20 cellular contexts compared by ENCODE assay signal in the genomic region with DNA sequence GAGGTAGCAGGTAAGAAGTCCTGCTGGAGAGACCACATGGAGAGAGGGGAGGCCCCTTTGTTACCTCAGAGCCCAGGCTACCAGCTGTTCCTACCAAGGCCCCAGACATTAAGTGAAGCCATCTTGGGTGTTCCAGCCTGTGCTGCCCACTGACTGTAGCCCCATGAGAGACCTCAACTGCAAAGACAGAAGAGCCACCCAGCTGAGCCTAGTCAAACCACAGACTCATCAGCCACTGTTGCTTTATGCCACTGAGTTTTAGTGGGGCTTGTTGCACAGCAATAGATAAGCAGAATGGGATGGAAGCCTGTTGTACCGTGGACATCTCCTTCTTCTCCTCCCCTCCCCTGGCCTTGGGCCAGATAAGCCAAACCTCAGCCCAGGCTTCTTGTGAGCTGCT.
A peak's percentile ranks its signal among the peaks of the same experiment; 100 is the strongest.
DNase-seq lines count a peak whose midpoint lies in the region; ATAC-seq, FAIRE-seq and TF ChIP-seq lines count a peak whose summit lies in the region.
"Had no signal": no experiment of that assay in that cellular context is flagged by ENCODE, and none has a peak within 500 bp of the region (broad histone marks: within the 10 kb centered on the region; RNA-seq: fewer than 3 reads in every experiment).

No MANE protein-coding gene starts in this region.

- H3K79me2 ChIP-seq in HepG2 (ENCODE audit: insufficient read depth, low read length) (no peaks in the 10 kb centered on the region), H1 (ENCODE audit: control insufficient read depth in 1 of 2, insufficient read depth in 2 of 2, low read length in 2 of 2) (no peaks in the 10 kb centered on the region)

- no peak for TF ChIP-seq EP300 in HepG2 (IDR thresholded peaks at IDR 0.05; ENCODE audit: low read depth in 2 of 2, low read length in 2 of 2)
- TF ChIP-seq EP300 in HepG2 (CRISPR knock-in tag; IDR thresholded peaks at IDR 0.05; ENCODE audit: borderline replicate concordance): no peak
- TF ChIP-seq EP300 in H1 (IDR thresholded peaks at IDR 0.05; ENCODE audit: borderline replicate concordance in 1 of 2, low read depth in 2 of 2, low read length in 2 of 2): no peak

- no peak overlapping the region for H4K8ac ChIP-seq in H1 (ENCODE audit: extremely low read depth, insufficient read depth, low read length)

- H4K5ac ChIP-seq in H1 (ENCODE audit: insufficient read length, low read depth, low read length): no peak overlapping the region

- H2BK20ac ChIP-seq in H1 (ENCODE audit: low read length): no peak overlapping the region

- TF ChIP-seq RAD21 in HepG2 (CRISPR knock-in tag; IDR thresholded peaks at IDR 0.05) (no peak), H1 (IDR thresholded peaks at IDR 0.05 in 1 of 2, conservative IDR thresholded peaks at IDR 0.05 in 1 of 2; ENCODE audit: low read depth in 2 of 2, low read length in 2 of 2) (no peak)

- H3K4me2 ChIP-seq in HepG2 (ENCODE audit: low read depth, low read length): no peak overlapping the region
- no peak overlapping the region for H3K4me2 ChIP-seq in H1 (ENCODE audit: insufficient read depth in 1 of 2, low read depth in 2 of 2, low read length in 2 of 2)

- H3K23ac ChIP-seq in H1 (ENCODE audit: insufficient read length): no peak overlapping the region

- no peak overlapping the region for H2AK5ac ChIP-seq in H1 (ENCODE audit: low read depth, low read length)

- H3K4me3 ChIP-seq in HepG2 (replicated peaks in 1 of 3; ENCODE audit: insufficient read depth in 1 of 3, low read depth in 2 of 3, low read length in 3 of 3) (no peak overlapping the region), right lobe of liver (no peak overlapping the region), H1 (ENCODE audit: extremely low read depth in 1 of 4, insufficient read depth in 2 of 4, low read depth in 3 of 4, low read length in 4 of 4) (no peak overlapping the region)
- H3K4me3 ChIP-seq in effector memory CD4-positive, alpha-beta T cell (ENCODE audit: insufficient read depth, low read depth, low read length, poor library complexity, severe bottlenecking): no peak overlapping the region

- no TSS peak for BruUV-seq in HepG2 (replicated peaks; lab: Mats Ljungman, UMichigan)

- H2BK15ac ChIP-seq in H1 (ENCODE audit: low read length): no peak overlapping the region

- H3K9ac ChIP-seq in HepG2 (ENCODE audit: insufficient read depth, low read depth, low read length): no peak overlapping the region
- H3K9ac ChIP-seq in H1 (replicated peaks in 1 of 4; ENCODE audit: extremely low read depth in 1 of 4, low read depth in 3 of 4, low read length in 3 of 4): no peak overlapping the region

- H2BK120ac ChIP-seq in H1 (replicated peaks; ENCODE audit: low read depth, low read length): no peak overlapping the region

- no peak overlapping the region for H3K4ac ChIP-seq in H1 (replicated peaks; ENCODE audit: insufficient read length, low read depth, low read length)

- CTCF ChIA-PET in HepG2 (lab: Yijun Ruan, JAX; ENCODE audit: low intra/inter-chr PET ratio, low total read pairs) (no interaction called here), H1 (lab: Charles Lee; ENCODE audit: partially characterized antibody) (interaction anchor here (1.1 to 2.7 kb wide), 6 partner anchors 16 to 118 kb away, joined by 3 to 8 read pairs (median 5); no protein-coding TSS in a partner anchor)

- intact Hi-C loops in HepG2 (cut with micrococcal nuclease; ENCODE audit: unreplicated experiment) (no loop called here), right lobe of liver (cut with DNase I) (no loop called here)

- FAIRE-seq in HepG2 (lab: Jason Lieb, UNC) (no peak), H1 (lab: Jason Lieb, UNC) (no peak)
- FAIRE-seq: A204.1, GM12891, GM18507 had no signal

- H3K36me3 ChIP-seq in HepG2 (replicated peaks in 1 of 2; ENCODE audit: control insufficient read depth in 1 of 2, insufficient read depth in 2 of 2, low read length in 2 of 2) (no peaks in the 10 kb centered on the region), right lobe of liver (no peaks in the 10 kb centered on the region), H1 (ENCODE audit: control insufficient read depth in 2 of 4, insufficient read depth in 4 of 4, low read length in 3 of 4) (no peaks in the 10 kb centered on the region)
- H3K36me3 ChIP-seq in effector memory CD4-positive, alpha-beta T cell (ENCODE audit: control insufficient read depth, insufficient read depth, low read length): no peaks in the 10 kb centered on the region

- peaks cover 2 to 56% of the 10 kb centered on the region in 2 experiments; a peak in 4 of 5 replicates for H3K27me3 ChIP-seq in HepG2 (ENCODE audit: control insufficient read depth in 1 of 2, insufficient read depth in 2 of 2, low read length in 2 of 2)
- no peaks in the 10 kb centered on the region for H3K27me3 ChIP-seq in right lobe of liver
- H3K27me3 ChIP-seq in H1 (replicated peaks in 1 of 4; ENCODE audit: control insufficient read depth in 3 of 4, extremely low read depth in 1 of 4, insufficient read depth in 3 of 4, low read length in 3 of 4): no peaks in the 10 kb centered on the region; a peak in 1 of 7 replicates
- no peaks in the 10 kb centered on the region for H3K27me3 ChIP-seq in effector memory CD4-positive, alpha-beta T cell (replicated peaks; ENCODE audit: control insufficient read depth, insufficient read depth, low read length, poor library complexity, severe bottlenecking)

- 0 out of 2 replicates have a peak overlapping the region, but pooled peaks have one; percentile 6 for H2BK5ac ChIP-seq in H1 (ENCODE audit: low read depth, low read length)

- POLR2A ChIA-PET in HepG2 (lab: Yijun Ruan, JAX) (interaction anchor here (1.4 kb wide), 1 partner anchor 13 kb away, joined by 4 read pairs; no protein-coding TSS in a partner anchor), H1 (lab: Charles Lee; ENCODE audit: partially characterized antibody) (interaction anchor here (1.6 to 1.7 kb wide), 2 partner anchors 12 to 16 kb away, joined by 3 to 7 read pairs; no protein-coding TSS in a partner anchor)

- no peak overlapping the region for H2AFZ ChIP-seq in HepG2 (ENCODE audit: low read length)
- H2AFZ ChIP-seq in H1 (ENCODE audit: low read length): no peak overlapping the region

- H2BK12ac ChIP-seq in H1 (ENCODE audit: low read depth, low read length): no peak overlapping the region

- H3K23me2 ChIP-seq in H1 (ENCODE audit: low read depth, low read length): no peaks in the 10 kb centered on the region

- no peak overlapping the region for H3K18ac ChIP-seq in H1 (ENCODE audit: extremely low read depth, low read length)

- no peaks in the 10 kb centered on the region for H4K20me1 ChIP-seq in HepG2 (ENCODE audit: insufficient read depth, low read length)
- no peaks in the 10 kb centered on the region for H4K20me1 ChIP-seq in H1 (replicated peaks in 1 of 2; ENCODE audit: control insufficient read depth in 1 of 2, insufficient read depth in 2 of 2, low read length in 2 of 2)

- no peak overlapping the region for H3K14ac ChIP-seq in H1 (ENCODE audit: insufficient read length)

- H3K4me1 ChIP-seq in HepG2 (ENCODE audit: insufficient read depth, low read length) (peaks cover 3% of the 10 kb centered on the region; the same call in 1 of the 2 replicates), right lobe of liver (no peaks in the 10 kb centered on the region), H1 (replicated peaks in 1 of 4; ENCODE audit: control insufficient read depth in 3 of 4, insufficient read depth in 4 of 4, low read length in 3 of 4) (peaks cover 0 to 12% (median 5%) of the 10 kb centered on the region in 4 experiments; a peak in 6 of 7 replicates)
- no peaks in the 10 kb centered on the region for H3K4me1 ChIP-seq in effector memory CD4-positive, alpha-beta T cell (ENCODE audit: control insufficient read depth, insufficient read depth, low read length, poor library complexity, severe bottlenecking)

- no peak for TF ChIP-seq CTCF in HepG2 (CRISPR knock-in tag; IDR thresholded peaks at IDR 0.05)
- no peak for TF ChIP-seq CTCF in right lobe of liver (IDR thresholded peaks at IDR 0.05)
- TF ChIP-seq CTCF in H1 (IDR thresholded peaks at IDR 0.05; ENCODE audit: control extremely low read depth in 1 of 3, insufficient read depth in 1 of 3, low read depth in 1 of 3, low read length in 3 of 3): no peak

- WGBS in HepG2 (ENCODE audit: low lambda C conversion rate): no CpG with 5 or more reads among the region's 1 CpG
- no CpG with 5 or more reads among the region's 1 CpG for WGBS in right lobe of liver (ENCODE audit: insufficient coverage, low coverage, low lambda C conversion rate, missing lambda C conversion rate)
- 92% methylated on average over 1 of the region's 1 CpG; no CpG with 5 or more reads in 1 of the 2 experiments for WGBS in H1 (ENCODE audit: extremely low coverage in 1 of 2, insufficient coverage in 1 of 2, insufficient read length in 1 of 2, insufficient replicate concordance in 2 of 2, low coverage in 1 of 2, low lambda C conversion rate in 2 of 2, missing lambda C conversion rate in 1 of 2), 2 experiments

- ATAC-seq in HepG2: no peak
- no peak for ATAC-seq in right lobe of liver

- in situ Hi-C loops in HepG2 (cut with HindIII; ENCODE audit: extremely low pct_ligation_motif_present, low pct_unique_long_range_greater_than_20kb): no loop called here

- peaks cover 9% of the 10 kb centered on the region for H3K9me3 ChIP-seq in HepG2 (ENCODE audit: low read length)
- H3K9me3 ChIP-seq in right lobe of liver: no peaks in the 10 kb centered on the region
- H3K9me3 ChIP-seq in H1 (ENCODE audit: insufficient read depth in 2 of 2, low read depth in 1 of 2, low read length in 1 of 2): peaks cover 3 to 8% of the 10 kb centered on the region in 2 experiments; a peak in 3 of 4 replicates
- H3K9me3 ChIP-seq in effector memory CD4-positive, alpha-beta T cell (ENCODE audit: control insufficient read depth, low read length): no peaks in the 10 kb centered on the region

- no peak overlapping the region for H3K56ac ChIP-seq in H1 (replicated peaks; ENCODE audit: insufficient read length, low read depth, low read length)

- H3K27ac ChIP-seq in HepG2 (ENCODE audit: extremely low read length, insufficient read depth, low read length): no peak overlapping the region
- no peak overlapping the region for H3K27ac ChIP-seq in right lobe of liver
- H3K27ac ChIP-seq in H1 (ENCODE audit: low read depth, low read length): no peak overlapping the region
- H3K27ac ChIP-seq in temporal lobe (ENCODE audit: low read depth, low read length): peak overlapping the region; percentile 31
- H3K27ac ChIP-seq in effector memory CD4-positive, alpha-beta T cell (ENCODE audit: insufficient read depth, low read length, poor library complexity, severe bottlenecking): no peak overlapping the region
- H3K27ac ChIP-seq: 22Rv1 had no signal

- no peak overlapping the region for H4K91ac ChIP-seq in H1 (replicated peaks; ENCODE audit: insufficient read length, low read length)

- TF ChIP-seq POLR2A in HepG2 (IDR thresholded peaks at IDR 0.05; ENCODE audit: insufficient read depth in 1 of 2, low read depth in 2 of 2, low read length in 2 of 2) (no peak), right lobe of liver (IDR thresholded peaks at IDR 0.05) (no peak), H1 (IDR thresholded peaks at IDR 0.05; ENCODE audit: control extremely low read depth in 1 of 2, low read depth in 2 of 2, low read length in 2 of 2) (no peak)

- DNase-seq in HepG2 (ENCODE audit: low spot score) (no peak), right lobe of liver (no peak), H1 (ENCODE audit: low read depth in 1 of 2, low spot score in 2 of 2) (no peak), dermis blood vessel endothelial cell (no peak)
- DNase-seq in effector memory CD4-positive, alpha-beta T cell: no peak
- DNase-seq: C1 segment of cervical spinal cord; Calu3; CD4-positive, alpha-beta memory T cell; COR-L47; DMS53; DMS79 treated with DMSO at 0.1 percent for 48 hours; GF-D8; GOT3; H7; HCEC 1CT had no signal

- no peaks in the 10 kb centered on the region for H3K79me1 ChIP-seq in H1 (ENCODE audit: low read depth, low read length)
